ENCODE assay signal across 9 cellular contexts in the genomic region with DNA sequence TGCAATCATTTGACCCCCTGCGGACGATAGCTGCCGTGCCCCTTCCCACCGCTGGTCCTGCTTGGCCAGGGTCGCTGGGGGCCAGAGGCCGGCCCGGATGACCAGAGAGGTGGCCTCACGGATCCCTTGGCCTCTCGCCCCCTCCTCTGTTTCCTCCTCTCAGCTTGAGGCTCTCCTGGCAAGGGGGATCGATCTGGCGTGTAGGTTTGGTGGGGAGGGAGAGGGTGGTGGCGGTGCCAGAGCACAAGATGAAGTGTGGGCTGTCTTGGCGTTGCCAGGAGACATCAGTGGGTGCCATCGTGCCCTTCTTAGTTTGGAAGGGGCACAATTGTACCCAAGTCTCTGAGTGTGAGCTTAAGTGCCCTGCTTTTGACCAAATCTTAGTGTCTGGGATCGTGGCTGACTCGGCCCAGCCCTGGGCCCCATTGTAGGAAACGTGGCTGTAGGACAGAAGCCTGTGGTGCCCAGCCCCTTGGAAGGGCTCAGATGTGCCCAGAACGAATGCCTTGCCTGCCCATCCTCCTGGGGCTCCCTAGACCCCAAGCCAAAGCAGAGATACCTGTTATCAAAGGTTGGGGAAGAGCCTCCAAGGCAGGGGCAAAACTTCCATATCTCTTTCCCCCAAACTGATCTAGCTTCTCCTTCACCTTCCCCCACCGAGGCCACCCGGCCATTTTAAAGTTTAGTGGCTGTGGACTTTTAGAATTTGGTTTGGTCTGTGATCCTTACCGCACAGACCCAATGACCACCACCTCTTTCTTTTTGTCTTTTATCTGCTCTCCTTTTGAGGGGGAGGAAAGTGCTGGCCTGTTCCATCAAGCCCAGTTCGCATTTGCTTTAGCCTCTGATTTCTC. TPM values are rescaled to one million over a fixed set of nuclear protein-coding genes. Genes with fewer than 3 reads are reported as not detected.
DNase-seq lines count a peak whose midpoint lies in the region; ATAC-seq and TF ChIP-seq lines count a peak whose summit lies in the region.
"Had no signal": no experiment of that assay in that cellular context is flagged by ENCODE, and none has a peak within 500 bp of the region (broad histone marks: within the 10 kb centered on the region; RNA-seq: fewer than 3 reads in every experiment).

No MANE protein-coding gene starts in this region.

- H3K9me3 ChIP-seq in hepatocyte (ENCODE audit: low read depth) (no peaks in the 10 kb centered on the region), prostate gland (no peaks in the 10 kb centered on the region)

- intact Hi-C loops in activated T-helper 1 cell treated with anti-CD3 and anti-CD28 coated beads, Interleukin-12 subunit alpha, Interleukin-12 subunit beta, Interleukin-2, Interleukin-4 antibody, amounts not matched to agents 30 ng/mL and 10 ng/mL and 1 ng/mL, durations not matched to agents 14 hours and 24 hours and 36 hours (cut with micrococcal nuclease): loop anchor here (1.0 to 5.0 kb wide), 2 partner anchors 1086 to 1673 kb away; no protein-coding TSS in a partner anchor
- intact Hi-C loops in prostate gland (cut with DNase I): loop anchor here (5.0 kb wide), 1 partner anchor 1083 kb away; no protein-coding TSS in a partner anchor

- no peak overlapping the region for H2AFZ ChIP-seq in hepatocyte

- H3K27me3 ChIP-seq in BJ (ENCODE audit: control insufficient read depth, insufficient read depth, low read length): no peaks in the 10 kb centered on the region
- H3K27me3 ChIP-seq in hepatocyte: peaks cover 32% of the 10 kb centered on the region
- no peaks in the 10 kb centered on the region for H3K27me3 ChIP-seq in prostate gland (replicated peaks; ENCODE audit: insufficient read depth)

- DNase-seq in BJ (ENCODE audit: low read depth) (no peak), hepatocyte (ENCODE audit: low spot score) (no peak), prostate gland (ENCODE audit: low spot score) (no peak), cerebellum (ENCODE audit: low spot score) (no peak)
- no peak for DNase-seq in activated T-helper 1 cell treated with anti-CD3 and anti-CD28 coated beads, Interleukin-12 subunit alpha, Interleukin-12 subunit beta, Interleukin-2, Interleukin-4 antibody, amounts not matched to agents 30 ng/mL and 10 ng/mL and 1 ng/mL, durations not matched to agents 14 hours and 24 hours and 36 hours (ENCODE audit: low spot score)
- DNase-seq: T1000 had no signal

- no peaks in the 10 kb centered on the region for H3K9me2 ChIP-seq in hepatocyte (replicated peaks; ENCODE audit: insufficient read depth)

- CTCF ChIA-PET in BJ (lab: Yijun Ruan, JAX): interaction anchor here (1.1 to 2.5 kb wide), 4 partner anchors 8 to 1092 kb away, joined by 3 to 11 read pairs (median 4); no protein-coding TSS in a partner anchor

- 60% methylated on average over 22 of the region's 22 CpGs for WGBS in hepatocyte (ENCODE audit: low lambda C conversion rate, missing lambda C conversion rate)
- WGBS in prostate gland: 56% methylated on average over 22 of the region's 22 CpGs

- peak overlapping the region; percentile 85 for H3K4me2 ChIP-seq in hepatocyte

- POLR2A ChIA-PET in BJ (lab: Charles Lee): no interaction called here

- peak overlapping the region; percentile 15; the same call in 1 of the 2 replicates for H3K4me3 ChIP-seq in BJ (ENCODE audit: low read depth, low read length)
- no peak overlapping the region for H3K4me3 ChIP-seq in hepatocyte
- peak overlapping the region; percentile 24 to 30 for H3K4me3 ChIP-seq in prostate gland

- H3K4me1 Mint-ChIP-seq in activated T-helper 1 cell treated with anti-CD3 and anti-CD28 coated beads, Interleukin-12 subunit alpha, Interleukin-12 subunit beta, Interleukin-2, Interleukin-4 antibody, amounts not matched to agents 30 ng/mL and 10 ng/mL and 1 ng/mL, durations not matched to agents 14 hours and 24 hours and 36 hours (ENCODE audit: low read depth): peaks cover 4% of the 10 kb centered on the region

- H3K27ac ChIP-seq in hepatocyte: no peak overlapping the region
- H3K27ac ChIP-seq in prostate gland: peak overlapping the region; percentile 91 to 95

- H3K27me3 Mint-ChIP-seq in activated T-helper 1 cell treated with anti-CD3 and anti-CD28 coated beads, Interleukin-12 subunit alpha, Interleukin-12 subunit beta, Interleukin-2, Interleukin-4 antibody, amounts not matched to agents 30 ng/mL and 10 ng/mL and 1 ng/mL, durations not matched to agents 14 hours and 24 hours and 36 hours (ENCODE audit: insufficient read depth): peaks cover 88% of the 10 kb centered on the region

- H3K36me3 Mint-ChIP-seq in activated T-helper 1 cell treated with anti-CD3 and anti-CD28 coated beads, Interleukin-12 subunit alpha, Interleukin-12 subunit beta, Interleukin-2, Interleukin-4 antibody, amounts not matched to agents 30 ng/mL and 10 ng/mL and 1 ng/mL, durations not matched to agents 14 hours and 24 hours and 36 hours (ENCODE audit: low read depth): peaks cover 5% of the 10 kb centered on the region

- peaks cover 34% of the 10 kb centered on the region for H4K20me1 ChIP-seq in hepatocyte (ENCODE audit: insufficient read depth, poor library complexity, severe bottlenecking)

- H3K36me3 ChIP-seq in BJ (ENCODE audit: control insufficient read depth, insufficient read depth, low read length) (peaks cover 15% of the 10 kb centered on the region), hepatocyte (replicated peaks; ENCODE audit: insufficient read depth, low read depth) (no peaks in the 10 kb centered on the region), prostate gland (no peaks in the 10 kb centered on the region)

- peak overlapping the region; percentile 31 for H3K27ac Mint-ChIP-seq in activated T-helper 1 cell treated with anti-CD3 and anti-CD28 coated beads, Interleukin-12 subunit alpha, Interleukin-12 subunit beta, Interleukin-2, Interleukin-4 antibody, amounts not matched to agents 30 ng/mL and 10 ng/mL and 1 ng/mL, durations not matched to agents 14 hours and 24 hours and 36 hours

- TF ChIP-seq CTCF in BJ (IDR thresholded peaks at IDR 0.05; ENCODE audit: insufficient read depth, low read depth, low read length) (no peak), hepatocyte (IDR thresholded peaks at IDR 0.05; ENCODE audit: poor library complexity) (no peak), prostate gland (IDR thresholded peaks at IDR 0.05) (no peak)

- ATAC-seq in GM18498 (IDR thresholded peaks at IDR 0.05; ENCODE audit: unreplicated experiment) (no peak), HG02759 (IDR thresholded peaks at IDR 0.05; ENCODE audit: unreplicated experiment) (no peak), HG03139 (IDR thresholded peaks at IDR 0.05; ENCODE audit: unreplicated experiment) (no peak)

- H3K9me3 Mint-ChIP-seq in activated T-helper 1 cell treated with anti-CD3 and anti-CD28 coated beads, Interleukin-12 subunit alpha, Interleukin-12 subunit beta, Interleukin-2, Interleukin-4 antibody, amounts not matched to agents 30 ng/mL and 10 ng/mL and 1 ng/mL, durations not matched to agents 14 hours and 24 hours and 36 hours: no peaks in the 10 kb centered on the region

- no peak overlapping the region for H3K4me3 Mint-ChIP-seq in activated T-helper 1 cell treated with anti-CD3 and anti-CD28 coated beads, Interleukin-12 subunit alpha, Interleukin-12 subunit beta, Interleukin-2, Interleukin-4 antibody, amounts not matched to agents 30 ng/mL and 10 ng/mL and 1 ng/mL, durations not matched to agents 14 hours and 24 hours and 36 hours

- peaks cover 94% of the 10 kb centered on the region for H3K79me2 ChIP-seq in hepatocyte

- TF ChIP-seq POLR2A in prostate gland (IDR thresholded peaks at IDR 0.05): no peak

- H3K4me1 ChIP-seq in hepatocyte (ENCODE audit: insufficient read depth) (peaks cover 45% of the 10 kb centered on the region), prostate gland (replicated peaks) (no peaks in the 10 kb centered on the region)

RNA-seq across cellular contexts. Expression of a gene that starts 14.4 kb away (rescaled TPM):
- 47.0 and 50.0 TPM in 2 replicates for polyA plus RNA-seq in BJ (2011; rRNA removed)
- polyA minus RNA-seq in BJ (2011; rRNA and poly(A)+ RNA removed): 54.5 and 63.5 TPM in 2 replicates
- total RNA-seq in activated T-helper 1 cell treated with anti-CD3 and anti-CD28 coated beads, Interleukin-12 subunit alpha, Interleukin-12 subunit beta, Interleukin-2, Interleukin-4 antibody, amounts not matched to agents 30 ng/mL and 10 ng/mL and 1 ng/mL, durations not matched to agents 14 hours and 24 hours and 36 hours: not detected in 2 replicates
- total RNA-seq in hepatocyte: 16.5 and 23.0 TPM in 2 replicates
- 27.9 and 28.3 TPM in 2 replicates for polyA plus RNA-seq in hepatocyte
- total RNA-seq in prostate gland: 10 to 100 TPM; 48.7 to 58.1 TPM
- 22.8 TPM for total RNA-seq in cerebellum

Comparison
In these comparisons a context has a peak if more than half of its experiments do, and no peak if none do; other contexts are left out.
1. RNA of a gene that starts 14.4 kb away (total RNA-seq): 48.7 to 58.1 TPM in prostate gland, 16.5 to 23.0 TPM in hepatocyte and 22.8 TPM in cerebellum (single experiment); not detected in activated T-helper 1 cell treated with anti-CD3 and anti-CD28 coated beads, Interleukin-12 subunit alpha, Interleukin-12 subunit beta, Interleukin-2, Interleukin-4 antibody, amounts not matched to agents 30 ng/mL and 10 ng/mL and 1 ng/mL, durations not matched to agents 14 hours and 24 hours and 36 hours; every median in the first group is over 10 times any median in the second.